1 cellular context compared by ENCODE assay signal in the genomic region with DNA sequence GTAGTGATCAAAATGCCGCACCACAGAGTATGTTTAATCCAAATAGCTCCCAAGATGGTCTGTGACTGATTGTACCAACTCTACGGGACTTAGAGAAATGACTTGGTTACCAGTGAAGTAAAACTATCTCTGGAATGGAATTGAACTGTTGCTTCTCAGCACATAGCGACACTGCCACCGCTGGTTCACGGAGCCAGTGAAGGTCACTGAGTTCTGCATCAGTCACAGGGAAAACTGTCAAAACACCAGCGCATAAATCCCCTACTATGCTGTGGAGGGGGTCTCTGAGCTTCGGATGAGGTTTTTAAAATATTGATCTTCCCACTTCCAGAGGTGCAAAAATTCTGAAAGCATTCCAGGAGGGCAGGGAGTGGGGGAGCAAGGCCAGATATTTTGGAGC.
TF ChIP-seq lines count a peak whose summit lies in the region.

No MANE protein-coding gene starts in this region.

TF ChIP-seq in WTC11, 78 proteins besides CTCF, POLR2A, EP300 and RAD21 (continued from another document):
- TF ChIP-seq, protein P1, sequence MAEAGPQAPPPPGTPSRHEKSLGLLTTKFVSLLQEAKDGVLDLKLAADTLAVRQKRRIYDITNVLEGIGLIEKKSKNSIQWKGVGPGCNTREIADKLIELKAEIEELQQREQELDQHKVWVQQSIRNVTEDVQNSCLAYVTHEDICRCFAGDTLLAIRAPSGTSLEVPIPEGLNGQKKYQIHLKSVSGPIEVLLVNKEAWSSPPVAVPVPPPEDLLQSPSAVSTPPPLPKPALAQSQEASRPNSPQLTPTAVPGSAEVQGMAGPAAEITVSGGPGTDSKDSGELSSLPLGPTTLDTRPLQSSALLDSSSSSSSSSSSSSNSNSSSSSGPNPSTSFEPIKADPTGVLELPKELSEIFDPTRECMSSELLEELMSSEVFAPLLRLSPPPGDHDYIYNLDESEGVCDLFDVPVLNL (CRISPR knock-in tag; IDR thresholded peaks at IDR 0.05; ENCODE audit: borderline replicate concordance, low read depth): no peak
- TF ChIP-seq GRHL2 (CRISPR knock-in tag; IDR thresholded peaks at IDR 0.05; ENCODE audit: insufficient replicate concordance, severe bottlenecking): no peak
- TF ChIP-seq, protein P2, sequence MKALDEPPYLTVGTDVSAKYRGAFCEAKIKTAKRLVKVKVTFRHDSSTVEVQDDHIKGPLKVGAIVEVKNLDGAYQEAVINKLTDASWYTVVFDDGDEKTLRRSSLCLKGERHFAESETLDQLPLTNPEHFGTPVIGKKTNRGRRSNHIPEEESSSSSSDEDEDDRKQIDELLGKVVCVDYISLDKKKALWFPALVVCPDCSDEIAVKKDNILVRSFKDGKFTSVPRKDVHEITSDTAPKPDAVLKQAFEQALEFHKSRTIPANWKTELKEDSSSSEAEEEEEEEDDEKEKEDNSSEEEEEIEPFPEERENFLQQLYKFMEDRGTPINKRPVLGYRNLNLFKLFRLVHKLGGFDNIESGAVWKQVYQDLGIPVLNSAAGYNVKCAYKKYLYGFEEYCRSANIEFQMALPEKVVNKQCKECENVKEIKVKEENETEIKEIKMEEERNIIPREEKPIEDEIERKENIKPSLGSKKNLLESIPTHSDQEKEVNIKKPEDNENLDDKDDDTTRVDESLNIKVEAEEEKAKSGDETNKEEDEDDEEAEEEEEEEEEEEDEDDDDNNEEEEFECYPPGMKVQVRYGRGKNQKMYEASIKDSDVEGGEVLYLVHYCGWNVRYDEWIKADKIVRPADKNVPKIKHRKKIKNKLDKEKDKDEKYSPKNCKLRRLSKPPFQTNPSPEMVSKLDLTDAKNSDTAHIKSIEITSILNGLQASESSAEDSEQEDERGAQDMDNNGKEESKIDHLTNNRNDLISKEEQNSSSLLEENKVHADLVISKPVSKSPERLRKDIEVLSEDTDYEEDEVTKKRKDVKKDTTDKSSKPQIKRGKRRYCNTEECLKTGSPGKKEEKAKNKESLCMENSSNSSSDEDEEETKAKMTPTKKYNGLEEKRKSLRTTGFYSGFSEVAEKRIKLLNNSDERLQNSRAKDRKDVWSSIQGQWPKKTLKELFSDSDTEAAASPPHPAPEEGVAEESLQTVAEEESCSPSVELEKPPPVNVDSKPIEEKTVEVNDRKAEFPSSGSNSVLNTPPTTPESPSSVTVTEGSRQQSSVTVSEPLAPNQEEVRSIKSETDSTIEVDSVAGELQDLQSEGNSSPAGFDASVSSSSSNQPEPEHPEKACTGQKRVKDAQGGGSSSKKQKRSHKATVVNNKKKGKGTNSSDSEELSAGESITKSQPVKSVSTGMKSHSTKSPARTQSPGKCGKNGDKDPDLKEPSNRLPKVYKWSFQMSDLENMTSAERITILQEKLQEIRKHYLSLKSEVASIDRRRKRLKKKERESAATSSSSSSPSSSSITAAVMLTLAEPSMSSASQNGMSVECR (CRISPR knock-in tag; IDR thresholded peaks at IDR 0.05; ENCODE audit: borderline replicate concordance): no peak
- TF ChIP-seq NFATC4 (CRISPR knock-in tag; IDR thresholded peaks at IDR 0.05): no peak
- TF ChIP-seq, protein P3, sequence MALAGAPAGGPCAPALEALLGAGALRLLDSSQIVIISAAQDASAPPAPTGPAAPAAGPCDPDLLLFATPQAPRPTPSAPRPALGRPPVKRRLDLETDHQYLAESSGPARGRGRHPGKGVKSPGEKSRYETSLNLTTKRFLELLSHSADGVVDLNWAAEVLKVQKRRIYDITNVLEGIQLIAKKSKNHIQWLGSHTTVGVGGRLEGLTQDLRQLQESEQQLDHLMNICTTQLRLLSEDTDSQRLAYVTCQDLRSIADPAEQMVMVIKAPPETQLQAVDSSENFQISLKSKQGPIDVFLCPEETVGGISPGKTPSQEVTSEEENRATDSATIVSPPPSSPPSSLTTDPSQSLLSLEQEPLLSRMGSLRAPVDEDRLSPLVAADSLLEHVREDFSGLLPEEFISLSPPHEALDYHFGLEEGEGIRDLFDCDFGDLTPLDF (CRISPR knock-in tag; IDR thresholded peaks at IDR 0.05): no peak
- TF ChIP-seq, protein P4, sequence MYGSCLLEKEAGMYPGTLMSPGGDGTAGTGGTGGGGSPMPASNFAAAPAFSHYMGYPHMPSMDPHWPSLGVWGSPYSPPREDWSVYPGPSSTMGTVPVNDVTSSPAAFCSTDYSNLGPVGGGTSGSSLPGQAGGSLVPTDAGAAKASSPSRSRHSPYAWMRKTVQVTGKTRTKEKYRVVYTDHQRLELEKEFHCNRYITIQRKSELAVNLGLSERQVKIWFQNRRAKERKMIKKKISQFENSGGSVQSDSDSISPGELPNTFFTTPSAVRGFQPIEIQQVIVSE (CRISPR knock-in tag; IDR thresholded peaks at IDR 0.05; ENCODE audit: borderline replicate concordance): no peak
- no peak for TF ChIP-seq GTF2I (CRISPR knock-in tag; conservative IDR thresholded peaks at IDR 0.05)
- TF ChIP-seq OVOL2 (CRISPR knock-in tag; IDR thresholded peaks at IDR 0.05; ENCODE audit: borderline replicate concordance): no peak
- no peak for TF ChIP-seq SMAD4 (CRISPR knock-in tag; IDR thresholded peaks at IDR 0.05)
